In genomic region chr22:41813726-41814410, GRCh38 we compare ENCODE assay signal across 24 cellular contexts.
"Had no signal": no experiment of that assay in that cellular context is flagged by ENCODE, and none has a peak within 500 bp of the region (broad histone marks: within the 10 kb centered on the region; RNA-seq: fewer than 3 reads in every experiment).

No MANE protein-coding gene starts in this region.

- H3K4me3 Mint-ChIP-seq: activated CD4-positive, alpha-beta memory T cell treated with anti-CD3 and anti-CD28 coated beads, Interleukin-2, amount 10 ng/mL, durations not matched to agents 7 days and 5 days; activated CD4-positive, alpha-beta T cell treated with anti-CD3 and anti-CD28 coated beads, Interleukin-2, amount 10 ng/mL, durations not matched to agents 7 days and 5 days; activated naive CD8-positive, alpha-beta T cell treated with anti-CD3 and anti-CD28 coated beads, Interleukin-2, amount 10 ng/mL, durations not matched to agents 7 days and 5 days; activated T-cell treated with anti-CD3 and anti-CD28 coated beads, Interleukin-2, amount 50 U/mL, for 72 hours; dendritic cell treated with granulocyte-macrophage colony-stimulating factor and Interleukin-4, amounts not matched to agents 40 ng/mL and 50 ng/mL, for 4 days; endodermal cell; natural killer cell treated with Interleukin-12 subunit alpha and Interleukin-12 subunit beta and Interleukin-15 and Interleukin-18, amount 100 ng/mL, for 72 hours; WTC11 had no signal

- H3K36me3 Mint-ChIP-seq: natural killer cell treated with Interleukin-12 subunit alpha and Interleukin-12 subunit beta and Interleukin-15 and Interleukin-18, amount 100 ng/mL, for 72 hours had no signal

- H3K27ac Mint-ChIP-seq: activated CD4-positive, alpha-beta memory T cell treated with anti-CD3 and anti-CD28 coated beads, Interleukin-2, amount 10 ng/mL, durations not matched to agents 7 days and 5 days; activated CD4-positive, alpha-beta T cell treated with anti-CD3 and anti-CD28 coated beads, Interleukin-2, amount 10 ng/mL, durations not matched to agents 7 days and 5 days; activated naive CD8-positive, alpha-beta T cell treated with anti-CD3 and anti-CD28 coated beads, Interleukin-2, amount 10 ng/mL, durations not matched to agents 7 days and 5 days; activated T-cell treated with anti-CD3 and anti-CD28 coated beads, Interleukin-2, amount 50 U/mL, for 72 hours; dendritic cell treated with granulocyte-macrophage colony-stimulating factor and Interleukin-4, amounts not matched to agents 40 ng/mL and 50 ng/mL, for 4 days; endodermal cell; WTC11 had no signal

- H3K9me3 Mint-ChIP-seq: activated CD4-positive, alpha-beta memory T cell treated with anti-CD3 and anti-CD28 coated beads, Interleukin-2, amount 10 ng/mL, durations not matched to agents 7 days and 5 days; activated CD4-positive, alpha-beta T cell treated with anti-CD3 and anti-CD28 coated beads, Interleukin-2, amount 10 ng/mL, durations not matched to agents 7 days and 5 days; activated naive CD8-positive, alpha-beta T cell treated with anti-CD3 and anti-CD28 coated beads, Interleukin-2, amount 10 ng/mL, durations not matched to agents 7 days and 5 days; activated T-cell treated with anti-CD3 and anti-CD28 coated beads, Interleukin-2, amount 50 U/mL, for 72 hours; dendritic cell treated with granulocyte-macrophage colony-stimulating factor and Interleukin-4, amounts not matched to agents 40 ng/mL and 50 ng/mL, for 4 days; endodermal cell; natural killer cell treated with Interleukin-12 subunit alpha and Interleukin-12 subunit beta and Interleukin-15 and Interleukin-18, amount 100 ng/mL, for 72 hours; WTC11 had no signal

- H3K27ac ChIP-seq: brain microvascular endothelial cell, left lung, lower lobe of right lung, right atrium auricular region, transverse colon had no signal

- DNase-seq: activated CD4-positive, alpha-beta memory T cell treated with anti-CD3 and anti-CD28 coated beads, Interleukin-2, amount 10 ng/mL, durations not matched to agents 7 days and 5 days; activated CD4-positive, alpha-beta T cell treated with anti-CD3 and anti-CD28 coated beads for 1 hour; activated CD4-positive, alpha-beta T cell treated with anti-CD3 and anti-CD28 coated beads, Interleukin-2, amount 10 ng/mL, durations not matched to agents 7 days and 5 days; activated effector memory CD4-positive, alpha-beta T cell treated with Interleukin-2 at 50 U/mL for 16 hours; activated naive CD4-positive, alpha-beta T cell treated with Interleukin-2 at 50 U/mL for 16 hours; activated naive CD8-positive, alpha-beta T cell treated with anti-CD3 and anti-CD28 coated beads, Interleukin-2, amount 10 ng/mL, durations not matched to agents 7 days and 5 days; activated T-cell treated with anti-CD3 and anti-CD28 coated beads for 4 hours; activated T-cell treated with anti-CD3 and anti-CD28 coated beads, Interleukin-2, amount 50 U/mL, for 72 hours; amniotic stem cell; brain microvascular endothelial cell; caudate nucleus; endodermal cell; left lung; lower lobe of right lung; mucosa of descending colon; stimulated activated CD4-positive, alpha-beta T cell treated with anti-CD3 and anti-CD28 coated beads, Interleukin-15, amount 100 ng/mL, for 24 hours; stimulated activated CD4-positive, alpha-beta T cell treated with anti-CD3 and anti-CD28 coated beads, Interleukin-2, amount 100 ng/mL, for 24 hours; stimulated activated naive CD4-positive, alpha-beta T cell; T-helper 2 cell; transverse colon had no signal

- H3K4me1 Mint-ChIP-seq: activated CD4-positive, alpha-beta memory T cell treated with anti-CD3 and anti-CD28 coated beads, Interleukin-2, amount 10 ng/mL, durations not matched to agents 7 days and 5 days; endodermal cell; WTC11 had no signal

- H3K4me3 ChIP-seq: left lung, lower lobe of right lung, mucosa of descending colon, right atrium auricular region, transverse colon had no signal

- H3K9me3 ChIP-seq: left lung, lower lobe of right lung, mucosa of descending colon, right atrium auricular region, transverse colon had no signal

- H3K4me1 ChIP-seq: left lung, lower lobe of right lung, right atrium auricular region, transverse colon had no signal

- H3K36me3 ChIP-seq: transverse colon had no signal

- H3K27me3 ChIP-seq: brain microvascular endothelial cell, left lung, right atrium auricular region, transverse colon had no signal

- H3K27me3 Mint-ChIP-seq: activated CD4-positive, alpha-beta memory T cell treated with anti-CD3 and anti-CD28 coated beads, Interleukin-2, amount 10 ng/mL, durations not matched to agents 7 days and 5 days; activated CD4-positive, alpha-beta T cell treated with anti-CD3 and anti-CD28 coated beads, Interleukin-2, amount 10 ng/mL, durations not matched to agents 7 days and 5 days; activated naive CD8-positive, alpha-beta T cell treated with anti-CD3 and anti-CD28 coated beads, Interleukin-2, amount 10 ng/mL, durations not matched to agents 7 days and 5 days; dendritic cell treated with granulocyte-macrophage colony-stimulating factor and Interleukin-4, amounts not matched to agents 40 ng/mL and 50 ng/mL, for 4 days; natural killer cell treated with Interleukin-12 subunit alpha and Interleukin-12 subunit beta and Interleukin-15 and Interleukin-18, amount 100 ng/mL, for 72 hours had no signal
